ENCODE assay signal across 8 cellular contexts in the genomic region with DNA sequence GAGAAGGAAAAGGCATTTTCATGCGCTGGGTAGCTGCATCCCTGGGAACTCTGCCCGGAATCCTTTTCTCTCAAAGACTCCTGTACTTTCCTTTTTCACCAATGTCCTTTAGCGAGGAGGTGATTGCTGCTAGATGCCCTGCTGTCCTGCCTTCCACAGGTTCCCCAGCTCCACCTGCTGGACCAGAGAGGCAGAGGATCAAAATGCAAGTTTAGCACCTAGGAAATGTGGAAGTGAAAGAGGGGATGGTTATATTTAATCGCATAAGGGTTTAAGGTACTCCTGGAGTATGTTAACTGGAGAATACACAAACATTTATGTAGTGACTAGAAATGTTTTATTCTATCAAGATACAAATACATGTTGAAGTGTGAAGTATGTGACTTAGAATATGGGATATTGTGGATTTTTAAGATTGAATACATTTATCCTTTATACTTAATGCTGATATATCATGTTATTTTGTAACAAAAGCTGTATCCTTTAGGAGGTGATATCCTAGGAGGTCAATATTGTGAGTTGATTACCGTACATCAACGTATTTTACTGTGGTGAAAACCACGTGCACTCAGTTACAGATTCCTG.
A peak's percentile ranks its signal among the peaks of the same experiment; 100 is the strongest.
DNase-seq lines count a peak whose midpoint lies in the region; ATAC-seq and TF ChIP-seq lines count a peak whose summit lies in the region.

No MANE protein-coding gene starts in this region.

- H3K27ac ChIP-seq in PC-9 = no peak overlapping the region

- POLR2A ChIA-PET in PC-9 (lab: Charles Lee; ENCODE audit: unreplicated experiment) = no interaction called here

- ATAC-seq in HG03521 (IDR thresholded peaks at IDR 0.05; ENCODE audit: unreplicated experiment) (peak; percentile 72), HG02623 (IDR thresholded peaks at IDR 0.05; ENCODE audit: unreplicated experiment) (no peak), GM19395 (IDR thresholded peaks at IDR 0.05; ENCODE audit: unreplicated experiment) (no peak)

- H3K9me2 ChIP-seq in PC-9 (ENCODE audit: insufficient read depth) = no peaks in the 10 kb centered on the region

- CTCF ChIA-PET in PC-9 (lab: Charles Lee) = interaction anchor here (0.5 to 0.8 kb wide), 3 partner anchors 19 to 301 kb away, joined by 3 to 5 read pairs (median 3); no protein-coding TSS in a partner anchor

- TF ChIP-seq CTCF in PC-9 (conservative IDR thresholded peaks at IDR 0.05) = peak; percentile 72
- peak; percentile 56 for TF ChIP-seq CTCF in fibroblast of the aortic adventitia (IDR thresholded peaks at IDR 0.05; ENCODE audit: insufficient read depth, low read length)

- peak; percentile 55 for DNase-seq in Daoy (ENCODE audit: low read depth)
- DNase-seq in GM19240 (ENCODE audit: insufficient read length, low spot score) = peak; percentile 14
- DNase-seq in PC-9 = peak in 1 of 2 experiments; percentile 40
- no peak for DNase-seq in fibroblast of the aortic adventitia (ENCODE audit: low read depth)
- DNase-seq in stimulated activated CD8-positive, alpha-beta memory T cell treated with anti-CD3 and anti-CD28 coated beads, Interleukin-4, amount 100 ng/mL, for 48 hours = peak; percentile 30

- H3F3A ChIP-seq in PC-9 (ENCODE audit: insufficient read depth, low read depth) = peaks cover 14% of the 10 kb centered on the region; the same call in 1 of the 2 replicates

- no peak overlapping the region for H2AFZ ChIP-seq in PC-9

- no peaks in the 10 kb centered on the region for H3K79me2 ChIP-seq in PC-9 (ENCODE audit: low read depth)

- BruUV-seq in PC-9 (replicated peaks; lab: Mats Ljungman, UMichigan) = no TSS peak

- H3K36me3 ChIP-seq in PC-9 (ENCODE audit: low read depth) = no peaks in the 10 kb centered on the region

- no peak overlapping the region for H3K4me2 ChIP-seq in PC-9

- intact Hi-C loops in PC-9 (cut with micrococcal nuclease; ENCODE audit: unreplicated experiment) = loop anchor here (1.0 kb wide), 1 partner anchor 199 kb away; no protein-coding TSS in a partner anchor

- H3K4me3 ChIP-seq in PC-9 = no peak overlapping the region
- no peak overlapping the region for H3K4me3 ChIP-seq in fibroblast of the aortic adventitia (ENCODE audit: low read depth, low read length)

- no peaks in the 10 kb centered on the region for H3K27me3 ChIP-seq in PC-9 (ENCODE audit: insufficient read depth, low read depth)

- peaks cover 25% of the 10 kb centered on the region for H3K4me1 ChIP-seq in PC-9 (replicated peaks; ENCODE audit: insufficient read depth)

- no peaks in the 10 kb centered on the region for H3K9me3 ChIP-seq in PC-9 (ENCODE audit: insufficient read depth, low read depth)

- H4K20me1 ChIP-seq in PC-9 (ENCODE audit: insufficient read depth) = no peaks in the 10 kb centered on the region
